ENCODE assay signal across 14 cellular contexts in genomic region chr18:11108956-11109355, GRCh38.
DNase-seq lines count a peak whose midpoint lies in the region; TF ChIP-seq lines count a peak whose summit lies in the region.
"Had no signal": no experiment of that assay in that cellular context is flagged by ENCODE, and none has a peak within 500 bp of the region (broad histone marks: within the 10 kb centered on the region; RNA-seq: fewer than 3 reads in every experiment).

No MANE protein-coding gene starts in this region.

- no peaks in the 10 kb centered on the region for H3K36me3 ChIP-seq in HEK293 (ENCODE audit: control insufficient read depth in 2 of 2, insufficient read depth in 1 of 2, low read length in 2 of 2)

- H3K4me3 ChIP-seq in HEK293 (ENCODE audit: low read depth, low read length) (no peak overlapping the region), choroid plexus epithelial cell (ENCODE audit: low read depth, low read length) (no peak overlapping the region)
- H3K4me3 ChIP-seq: A549 had no signal

- CTCF ChIA-PET in HEK293 (lab: Yijun Ruan, JAX), result interaction anchor here (0.7 to 1.3 kb wide), 3 partner anchors 28 to 538 kb away, joined by 3 to 4 read pairs (median 3); no protein-coding TSS in a partner anchor

- peaks cover 15% of the 10 kb centered on the region for H3K4me1 ChIP-seq in HEK293 (ENCODE audit: control insufficient read depth, insufficient read depth, low read length)

- H3K27ac ChIP-seq in HEK293 (ENCODE audit: extremely low read depth, low read depth, low read length), result 0 out of 2 replicates have a peak overlapping the region, but pooled peaks have one; percentile 4
- H3K27ac ChIP-seq: A549, HL-60 had no signal

- H3K9me3 ChIP-seq in HEK293 (ENCODE audit: control insufficient read depth, insufficient read depth, low read depth, low read length), result no peaks in the 10 kb centered on the region
- H3K9me3 ChIP-seq: A549 had no signal

- peak; percentile 46 for DNase-seq in NCI-H510A treated with DMSO at 0.1 percent for 48 hours (lab: John Stamatoyannopoulos, UW)
- DNase-seq in NCI-H510A (lab: John Stamatoyannopoulos, UW), result no peak
- peak; percentile 27 for DNase-seq in choroid plexus epithelial cell (ENCODE audit: low read depth)
- DNase-seq in amygdala (lab: John Stamatoyannopoulos, UW), result no peak
- DNase-seq in NCI-H2227 (lab: John Stamatoyannopoulos, UW; ENCODE audit: unreplicated experiment), result no peak
- no peak for DNase-seq in AG08395 (ENCODE audit: low spot score)
- DNase-seq: CD8-positive, alpha-beta T cell; COR-L47; DMS153; GDM1; HCEC 1CT had no signal

- POLR2A ChIA-PET in HEK293 (lab: Yijun Ruan, JAX), result no interaction called here

- TF ChIP-seq CTCF in HEK293 (tag by site-specific recombination; IDR thresholded peaks at IDR 0.05) (no peak), choroid plexus epithelial cell (conservative IDR thresholded peaks at IDR 0.05; ENCODE audit: low read depth, low read length) (no peak)

TF ChIP-seq in HEK293, 187 proteins besides CTCF, POLR2A, EP300 and RAD21:
- TF ChIP-seq ZXDB (tag by site-specific recombination; IDR thresholded peaks at IDR 0.05) (0 out of 2 replicates have a peak, but pooled peaks have one; percentile 17), ZBTB20 (tag by site-specific recombination; IDR thresholded peaks at IDR 0.05) (peak; percentile 25; the same call in 1 of the 2 replicates), ZNF133 (tag by site-specific recombination; IDR thresholded peaks at IDR 0.05) (no peak)
TF ChIP-seq in HEK293: peak in this region for 2.

Comparison
In these comparisons a context has a peak if more than half of its experiments do, and no peak if none do; other contexts are left out.
1. DNase-seq: peak in NCI-H510A treated with DMSO at 0.1 percent for 48 hours (single experiment) and choroid plexus epithelial cell (single experiment); none in NCI-H510A (single experiment), amygdala (0 of 56), NCI-H2227 (single experiment) and AG08395 (single experiment).